In the genomic region with DNA sequence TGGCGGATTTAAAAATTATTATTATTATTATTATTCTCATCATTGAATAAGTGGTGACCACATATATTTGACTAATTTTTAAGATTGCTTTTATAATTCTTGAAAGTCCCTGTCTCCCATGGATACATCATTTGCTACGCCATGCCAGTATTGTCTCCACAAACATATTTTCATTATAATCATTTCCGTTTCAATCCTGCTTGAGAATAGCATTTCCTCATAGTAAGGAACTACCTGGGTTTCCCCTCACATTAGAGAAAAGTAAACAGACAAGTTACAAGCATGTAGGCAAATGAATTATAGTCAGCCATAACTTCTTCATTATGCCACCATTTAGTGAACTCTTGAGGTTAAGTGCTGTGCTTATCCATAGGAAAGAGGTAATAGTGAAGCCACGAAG, we compare ENCODE assay signal across 25 cellular contexts.
"Had no signal": no experiment of that assay in that cellular context is flagged by ENCODE, and none has a peak within 500 bp of the region (broad histone marks: within the 10 kb centered on the region; RNA-seq: fewer than 3 reads in every experiment).

No MANE protein-coding gene starts in this region.

- H3K27ac Mint-ChIP-seq: dendritic cell treated with granulocyte-macrophage colony-stimulating factor and Interleukin-4, amounts not matched to agents 40 ng/mL and 50 ng/mL, for 4 days; immature natural killer cell; mesothelial cell of epicardium; naive B cell had no signal

- H3K27me3 Mint-ChIP-seq: dendritic cell treated with granulocyte-macrophage colony-stimulating factor and Interleukin-4, amounts not matched to agents 40 ng/mL and 50 ng/mL, for 4 days; naive B cell had no signal

- DNase-seq: colonic mucosa; cortex of kidney; dorsolateral prefrontal cortex; effector CD4-positive, alpha-beta T cell; effector memory CD4-positive, alpha-beta T cell; foreskin keratinocyte; heart left ventricle; hypothalamus; immature natural killer cell; islet precursor cell; kidney; kidney glomerular epithelial cell; left lung; left ventricle myocardium superior; lower lobe of right lung; mesenchymal stem cell; mucosa of descending colon; naive B cell had no signal

- H3K79me2 ChIP-seq: hepatocyte had no signal

- H2AFZ ChIP-seq: hepatocyte had no signal

- H3K4me2 ChIP-seq: hepatocyte had no signal

- H3K4me3 Mint-ChIP-seq: dendritic cell treated with granulocyte-macrophage colony-stimulating factor and Interleukin-4, amounts not matched to agents 40 ng/mL and 50 ng/mL, for 4 days; immature natural killer cell; mesothelial cell of epicardium; naive B cell had no signal

- H3K36me3 Mint-ChIP-seq: immature natural killer cell, mesothelial cell of epicardium had no signal

- H3K27ac ChIP-seq: colonic mucosa, dorsolateral prefrontal cortex, esophagus muscularis mucosa, foreskin keratinocyte, gastroesophageal sphincter, heart left ventricle, hepatocyte, left lung, lower lobe of right lung had no signal

- H3K27me3 ChIP-seq: colonic mucosa, dorsolateral prefrontal cortex, esophagus muscularis mucosa, foreskin keratinocyte, gastroesophageal sphincter, heart left ventricle, hepatocyte, left lung had no signal

- H3K4me1 Mint-ChIP-seq: immature natural killer cell, naive B cell had no signal

- FAIRE-seq: endothelial cell of umbilical vein, frontal cortex, kidney had no signal

- ATAC-seq: foreskin keratinocyte, gastroesophageal sphincter, heart left ventricle, left lung, left ventricle myocardium superior, lower lobe of right lung, mucosa of descending colon had no signal

- H3K36me3 ChIP-seq: colonic mucosa, esophagus muscularis mucosa, gastroesophageal sphincter, heart left ventricle, left lung, lower lobe of right lung had no signal

- H3K4me1 ChIP-seq: colonic mucosa, foreskin keratinocyte, left lung, lower lobe of right lung had no signal

- H3K4me3 ChIP-seq: colonic mucosa, dorsolateral prefrontal cortex, esophagus muscularis mucosa, gastroesophageal sphincter, heart left ventricle, hepatocyte, left lung, lower lobe of right lung, mucosa of descending colon had no signal
